8 cellular contexts compared by ENCODE assay signal in genomic region chr1:109776911-109777310, GRCh38. TPM values are rescaled to one million over a fixed set of nuclear protein-coding genes. Genes with fewer than 3 reads are reported as not detected.
DNase-seq lines count a peak whose midpoint lies in the region; ATAC-seq, FAIRE-seq and TF ChIP-seq lines count a peak whose summit lies in the region.

No MANE protein-coding gene starts in this region.

- no peaks in the 10 kb centered on the region for H3K4me1 ChIP-seq in DOHH2 (ENCODE audit: control insufficient read depth, low read length)

- H3K27ac Mint-ChIP-seq in activated B cell treated with CpG ODN at 0.5 μM for 24 hours = no peak overlapping the region

- H3K4me3 ChIP-seq in DOHH2 (ENCODE audit: low read length) = no peak overlapping the region
- no peak overlapping the region for H3K4me3 ChIP-seq in bronchial epithelial cell (ENCODE audit: low read depth, low read length)
- no peak overlapping the region for H3K4me3 ChIP-seq in kidney epithelial cell (ENCODE audit: low read depth, low read length)

- intact Hi-C loops in activated B cell treated with CpG ODN at 0.5 μM for 24 hours (cut with micrococcal nuclease) = loop anchor here (1.0 to 2.0 kb wide), 4 partner anchors 130 to 257 kb away; partner anchors contain the start of genes AHCYL1 and STRIP1

- peaks cover 3% of the 10 kb centered on the region for H3K4me1 Mint-ChIP-seq in activated B cell treated with CpG ODN at 0.5 μM for 24 hours

- H3K36me3 Mint-ChIP-seq in activated B cell treated with CpG ODN at 0.5 μM for 24 hours (ENCODE audit: low read depth) = no peaks in the 10 kb centered on the region

- no peak overlapping the region for H3K4me2 ChIP-seq in DOHH2 (ENCODE audit: low read length)

- peaks cover 7% of the 10 kb centered on the region for H3K9me3 Mint-ChIP-seq in activated B cell treated with CpG ODN at 0.5 μM for 24 hours

- no peaks in the 10 kb centered on the region for H3K79me2 ChIP-seq in DOHH2 (ENCODE audit: control insufficient read depth, low read length)

- H3F3A ChIP-seq in DOHH2 (ENCODE audit: control insufficient read depth, insufficient read depth) = no peaks in the 10 kb centered on the region

- no peak overlapping the region for H3K4me3 Mint-ChIP-seq in activated B cell treated with CpG ODN at 0.5 μM for 24 hours

- FAIRE-seq in bronchial epithelial cell (lab: Jason Lieb, UNC) = no peak

- no peak overlapping the region for H3K27ac ChIP-seq in DOHH2 (ENCODE audit: low read depth, low read length)

- DNase-seq in NCI-H2171 treated with DMSO at 0.1 percent for 48 hours (lab: John Stamatoyannopoulos, UW) (peak; percentile 63), activated B cell treated with CpG ODN at 0.5 μM for 24 hours (peak; percentile 58), bronchial epithelial cell (ENCODE audit: low read depth) (peak; percentile 60), kidney epithelial cell (ENCODE audit: low read depth) (no peak)
- DNase-seq in stimulated activated CD4-positive, alpha-beta T cell treated with anti-CD3 and anti-CD28 coated beads, Interleukin-2, amount 100 ng/mL, for 24 hours = peak; percentile 80 to 81

- H3K9me3 ChIP-seq in DOHH2 (ENCODE audit: control insufficient read depth, insufficient read depth, low read length) = no peaks in the 10 kb centered on the region

- H3K27me3 ChIP-seq in DOHH2 (ENCODE audit: control insufficient read depth, low read length) = peaks cover 3% of the 10 kb centered on the region; the same call in 1 of the 2 replicates
- no peaks in the 10 kb centered on the region for H3K27me3 ChIP-seq in bronchial epithelial cell (ENCODE audit: control insufficient read depth, insufficient read depth, low read length)
- H3K27me3 ChIP-seq in kidney epithelial cell (ENCODE audit: control insufficient read depth, insufficient read depth, low read length) = no peaks in the 10 kb centered on the region

- H3K36me3 ChIP-seq in DOHH2 (ENCODE audit: control insufficient read depth, low read length) = no peaks in the 10 kb centered on the region
- H3K36me3 ChIP-seq in bronchial epithelial cell (ENCODE audit: control insufficient read depth, insufficient read depth, low read length) = no peaks in the 10 kb centered on the region
- no peaks in the 10 kb centered on the region for H3K36me3 ChIP-seq in kidney epithelial cell (ENCODE audit: control insufficient read depth, insufficient read depth, low read length)

- no peaks in the 10 kb centered on the region for H4K20me1 ChIP-seq in DOHH2 (ENCODE audit: control insufficient read depth, insufficient read depth, low read depth, low read length)

- ATAC-seq in HG02763 (IDR thresholded peaks at IDR 0.05; ENCODE audit: unreplicated experiment) (peak; percentile 54), activated B cell treated with CpG ODN at 0.5 μM for 24 hours (ENCODE audit: low read depth) (peak; percentile 90), GM18517 (IDR thresholded peaks at IDR 0.05; ENCODE audit: unreplicated experiment) (no peak)

- H3K27me3 Mint-ChIP-seq in activated B cell treated with CpG ODN at 0.5 μM for 24 hours = peaks cover 7% of the 10 kb centered on the region

- H3K9me2 ChIP-seq in DOHH2 (replicated peaks; ENCODE audit: control insufficient read depth, low read length) = no peaks in the 10 kb centered on the region

- CTCF ChIA-PET in activated B cell treated with CpG ODN at 0.5 μM for 24 hours (lab: Charles Lee) = interaction anchor here (0.7 to 14.9 kb wide), 21 partner anchors 8 to 256 kb away, joined by 3 to 379 read pairs (median 5); partner anchors contain the start of gene AHCYL1

- TF ChIP-seq CTCF in DOHH2 (IDR thresholded peaks at IDR 0.05; ENCODE audit: low read depth, low read length, poor library complexity, severe bottlenecking) = peak; percentile 90
- TF ChIP-seq CTCF in activated B cell treated with CpG ODN at 0.5 μM for 24 hours (IDR thresholded peaks at IDR 0.05) = peak; percentile 74
- TF ChIP-seq CTCF in bronchial epithelial cell (IDR thresholded peaks at IDR 0.05; ENCODE audit: insufficient read depth, low read length, severe bottlenecking) = peak; percentile 95
- TF ChIP-seq CTCF in kidney epithelial cell (IDR thresholded peaks at IDR 0.05; ENCODE audit: insufficient read depth, low read length, poor library complexity, severe bottlenecking) = peak; percentile 95

- POLR2A ChIA-PET in activated B cell treated with CpG ODN at 0.5 μM for 24 hours (lab: Charles Lee) = interaction anchor here (1.2 to 2.2 kb wide), 2 partner anchors 207 to 258 kb away, joined by 6 to 22 read pairs; partner anchors contain the start of genes AHCYL1 and STRIP1

RNA-seq across cellular contexts. Expression of gene EPS8L3, which starts 13.2 kb away (rescaled TPM):
- not detected in 2 replicates for total RNA-seq in activated B cell treated with CpG ODN at 0.5 μM for 24 hours
- total RNA-seq in bronchial epithelial cell = not detected in 2 replicates
- total RNA-seq in kidney epithelial cell = 0.04 and 0.55 TPM in 2 replicates

RNA-seq across cellular contexts. Expression of gene GSTM3, which starts 36.1 kb away (rescaled TPM):
- total RNA-seq in activated B cell treated with CpG ODN at 0.5 μM for 24 hours = 0.55 and 0.61 TPM in 2 replicates
- total RNA-seq in bronchial epithelial cell = 4.7 TPM in 2 replicates
- total RNA-seq in kidney epithelial cell = 30.3 and 31.8 TPM in 2 replicates
